ENCODE assay signal across 8 cellular contexts in the genomic region with DNA sequence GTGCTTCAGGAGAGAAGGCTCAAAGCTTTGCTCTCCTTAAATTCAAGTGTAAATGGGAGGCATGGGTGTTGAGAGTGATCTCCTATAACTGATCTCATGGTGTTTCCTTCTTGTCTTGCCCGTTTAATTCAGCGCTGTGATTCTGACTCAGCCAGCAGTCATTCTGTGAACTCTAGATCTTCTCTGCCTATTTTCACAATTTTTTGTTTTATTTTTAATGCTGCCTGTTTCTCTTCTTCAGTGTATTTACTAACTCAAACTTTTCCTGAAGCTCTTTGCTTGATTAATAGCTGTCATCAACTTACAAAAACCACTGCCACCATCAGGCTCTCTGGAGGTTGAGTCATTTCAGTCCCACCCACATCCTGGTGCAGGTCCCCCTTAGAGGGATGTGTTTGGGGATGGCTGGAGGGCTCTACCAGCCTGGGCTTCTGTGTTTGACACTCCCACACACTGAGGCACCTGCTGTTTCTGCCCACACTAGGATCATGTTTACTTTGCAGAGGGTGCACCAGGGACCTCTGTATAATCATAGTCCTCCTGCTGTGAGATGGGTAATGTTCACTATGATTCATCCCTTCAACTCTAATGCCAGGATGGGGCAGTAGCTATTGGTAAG.
A peak's percentile ranks its signal among the peaks of the same experiment; 100 is the strongest.
DNase-seq lines count a peak whose midpoint lies in the region; ATAC-seq and TF ChIP-seq lines count a peak whose summit lies in the region.

No MANE protein-coding gene starts in this region.

- peak overlapping the region; percentile 65; the same call in 1 of the 2 replicates for H3K27ac ChIP-seq in VCaP
- H3K27ac ChIP-seq in mesendoderm (ENCODE audit: low read depth, low read length): no peak overlapping the region

- no peaks in the 10 kb centered on the region for H3K36me3 ChIP-seq in GM06990 (ENCODE audit: control insufficient read depth, insufficient read depth, low read length)
- no peaks in the 10 kb centered on the region for H3K36me3 ChIP-seq in HAP-1 (replicated peaks)
- H3K36me3 ChIP-seq in mesendoderm (ENCODE audit: control insufficient read depth, insufficient read depth, low read length): no peaks in the 10 kb centered on the region

- H3K23ac ChIP-seq in mesendoderm (ENCODE audit: low read length): no peak overlapping the region

- no peaks in the 10 kb centered on the region for H3K27me3 ChIP-seq in GM06990 (replicated peaks; ENCODE audit: control insufficient read depth, insufficient read depth, low read length)
- H3K27me3 ChIP-seq in HAP-1 (ENCODE audit: low read depth): no peaks in the 10 kb centered on the region
- H3K27me3 ChIP-seq in mesendoderm (ENCODE audit: insufficient read depth, low read length, poor library complexity): no peaks in the 10 kb centered on the region

- WGBS in mesendoderm (ENCODE audit: extremely low coverage, insufficient coverage, low lambda C conversion rate): no CpG with 5 or more reads among the region's 2 CpGs

- H3K9ac ChIP-seq in mesendoderm (ENCODE audit: low read length): no peak overlapping the region

- H4K5ac ChIP-seq in mesendoderm (ENCODE audit: low read length): no peak overlapping the region

- no peaks in the 10 kb centered on the region for H3K79me1 ChIP-seq in mesendoderm (ENCODE audit: low read length)

- H3K4me1 ChIP-seq in HAP-1: no peaks in the 10 kb centered on the region
- H3K4me1 ChIP-seq in mesendoderm (ENCODE audit: control insufficient read depth, low read depth, low read length): no peaks in the 10 kb centered on the region

- H2BK5ac ChIP-seq in mesendoderm (ENCODE audit: low read length): no peak overlapping the region

- H2AK5ac ChIP-seq in mesendoderm (ENCODE audit: low read length): no peak overlapping the region

- peak; percentile 62 for DNase-seq in GM06990 (ENCODE audit: extremely low read depth, insufficient read length)
- peak; percentile 70 for DNase-seq in LoVo (ENCODE audit: low spot score)
- DNase-seq in effector CD4-positive, alpha-beta T cell: peak; percentile 40
- peak; percentile 83 for DNase-seq in stimulated activated CD8-positive, alpha-beta memory T cell treated with anti-CD3 and anti-CD28 coated beads, Interleukin-4, amount 100 ng/mL, for 48 hours
- no peak for DNase-seq in HAP-1 (ENCODE audit: low spot score in 2 of 2)
- no peak for DNase-seq in mesendoderm

- H3K79me2 ChIP-seq in mesendoderm (ENCODE audit: control insufficient read depth, insufficient read depth, low read length): no peaks in the 10 kb centered on the region

- H3K9me3 ChIP-seq in HAP-1: no peaks in the 10 kb centered on the region

- H2BK15ac ChIP-seq in mesendoderm (replicated peaks; ENCODE audit: low read depth): no peak overlapping the region

- H3K4me2 ChIP-seq in mesendoderm (ENCODE audit: low read length): no peak overlapping the region

- no peak overlapping the region for H3K56ac ChIP-seq in mesendoderm (ENCODE audit: low read length)

- H3K4ac ChIP-seq in mesendoderm (ENCODE audit: low read depth, low read length): no peak overlapping the region

- TF ChIP-seq CTCF in GM06990 (IDR thresholded peaks at IDR 0.05; ENCODE audit: insufficient read depth, low read length, poor library complexity, severe bottlenecking) (no peak), VCaP (conservative IDR thresholded peaks at IDR 0.05) (no peak)

- H3K4me3 ChIP-seq in GM06990 (replicated peaks; ENCODE audit: low read depth, low read length) (no peak overlapping the region), HAP-1 (no peak overlapping the region), mesendoderm (ENCODE audit: low read length) (no peak overlapping the region)

- H3K18ac ChIP-seq in mesendoderm (ENCODE audit: low read length): no peak overlapping the region

- no peak overlapping the region for H2BK120ac ChIP-seq in mesendoderm (ENCODE audit: low read depth, low read length)

- no peak overlapping the region for H4K8ac ChIP-seq in mesendoderm (ENCODE audit: low read depth, low read length)

- peak; percentile 76 for ATAC-seq in GM21619 (IDR thresholded peaks at IDR 0.05; ENCODE audit: unreplicated experiment)

- in situ Hi-C loops in HAP-1 (cut with MboI; ENCODE audit: low sequenced_read_pairs): no loop called here

Comparison
In these comparisons a context has a peak if more than half of its experiments do, and no peak if none do; other contexts are left out.
1. DNase-seq: peak in GM06990 (single experiment), LoVo (single experiment), effector CD4-positive, alpha-beta T cell (single experiment) and stimulated activated CD8-positive, alpha-beta memory T cell treated with anti-CD3 and anti-CD28 coated beads, Interleukin-4, amount 100 ng/mL, for 48 hours (single experiment); none in HAP-1 (0 of 2) and mesendoderm (single experiment).